ENCODE assay signal across 1 cellular context in the genomic region with DNA sequence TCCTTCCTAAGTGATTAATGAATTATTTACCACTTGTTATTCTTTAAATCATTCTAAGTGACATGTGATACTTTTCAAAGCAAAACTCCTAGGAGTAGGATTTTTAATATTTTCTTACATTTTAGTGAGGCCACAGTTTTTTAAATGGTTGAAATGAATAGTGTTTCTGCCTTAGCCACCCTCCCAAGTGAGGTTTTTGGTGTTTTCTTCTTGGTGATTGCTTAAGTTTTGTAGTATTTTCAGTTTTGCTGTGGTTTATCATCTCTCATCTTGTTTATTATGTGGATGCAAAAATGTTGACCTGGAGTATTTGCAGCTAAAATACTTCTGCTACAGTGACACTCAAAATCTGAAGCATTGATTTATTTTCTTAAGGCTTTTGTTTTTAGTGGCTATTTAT.
TF ChIP-seq lines count a peak whose summit lies in the region.

No MANE protein-coding gene starts in this region.

TF ChIP-seq in HepG2, 621 proteins besides CTCF, POLR2A, EP300 and RAD21:
- TF ChIP-seq, protein P1, sequence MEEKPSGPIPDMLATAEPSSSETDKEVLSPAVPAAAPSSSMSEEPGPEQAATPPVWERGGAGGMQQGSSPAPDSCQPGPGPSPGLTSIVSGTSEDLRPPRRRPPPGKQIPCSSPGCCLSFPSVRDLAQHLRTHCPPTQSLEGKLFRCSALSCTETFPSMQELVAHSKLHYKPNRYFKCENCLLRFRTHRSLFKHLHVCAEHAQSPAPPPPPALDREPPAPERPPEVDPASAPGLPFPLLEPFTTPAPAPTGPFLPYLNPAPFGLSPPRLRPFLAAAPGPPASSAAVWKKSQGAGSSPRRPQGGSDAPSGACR (CRISPR knock-in tag; IDR thresholded peaks at IDR 0.05) = no peak
- TF ChIP-seq NR2F6 (IDR thresholded peaks at IDR 0.05) = no peak
- TF ChIP-seq NR2F6 (CRISPR knock-in tag; IDR thresholded peaks at IDR 0.05) = no peak
